Comparison of ENCODE assay signal across 8 cellular contexts in genomic region chr17:32912218-32912897, GRCh38. TPM values are rescaled to one million over a fixed set of nuclear protein-coding genes. Genes with fewer than 3 reads are reported as not detected.
DNase-seq lines count a peak whose midpoint lies in the region; ATAC-seq and TF ChIP-seq lines count a peak whose summit lies in the region.

No MANE protein-coding gene starts in this region.

- no peaks in the 10 kb centered on the region for H3K27me3 ChIP-seq in mammary epithelial cell (ENCODE audit: insufficient read depth, low read length)
- no peaks in the 10 kb centered on the region for H3K27me3 ChIP-seq in thoracic aorta (replicated peaks; ENCODE audit: insufficient read depth)
- no peaks in the 10 kb centered on the region for H3K27me3 ChIP-seq in effector memory CD4-positive, alpha-beta T cell (replicated peaks; ENCODE audit: control insufficient read depth, insufficient read depth, low read length, poor library complexity, severe bottlenecking)

- intact Hi-C loops in mammary epithelial cell (cut with micrococcal nuclease) (loop anchor here (1.0 kb wide), 1 partner anchor 86 kb away; no protein-coding TSS in a partner anchor), left colon (cut with DNase I, micrococcal nuclease) (no loop called here)

- no peak overlapping the region for H3K4me2 ChIP-seq in mammary epithelial cell (ENCODE audit: insufficient read depth, low read depth, low read length)

- TF ChIP-seq CTCF in mammary epithelial cell (conservative IDR thresholded peaks at IDR 0.05 in 1 of 2, IDR thresholded peaks at IDR 0.05 in 1 of 2; ENCODE audit: extremely low read depth in 1 of 2, insufficient read depth in 1 of 2, low read depth in 1 of 2, low read length in 2 of 2), result no peak
- TF ChIP-seq CTCF in thoracic aorta (IDR thresholded peaks at IDR 0.05), result no peak

- DNase-seq in NCI-H1092 treated with DMSO at 0.1 percent for 48 hours (lab: John Stamatoyannopoulos, UW), result peak; percentile 5
- no peak for DNase-seq in NCI-H1092 (lab: John Stamatoyannopoulos, UW)
- no peak for DNase-seq in mammary epithelial cell
- peak; percentile 81 to 91 for DNase-seq in left colon
- peak; percentile 37 for DNase-seq in thoracic aorta (ENCODE audit: low spot score)
- no peak for DNase-seq in effector memory CD4-positive, alpha-beta T cell
- no peak for DNase-seq in NCI-H345 (lab: John Stamatoyannopoulos, UW)
- no peak for DNase-seq in glomerular visceral epithelial cell (ENCODE audit: extremely low spot score)

- WGBS in mammary epithelial cell (ENCODE audit: low coverage, missing lambda C conversion rate), result 46% methylated on average over 9 of the region's 10 CpGs

- no peak overlapping the region for H3K9ac ChIP-seq in mammary epithelial cell (ENCODE audit: insufficient read depth, low read length)

- in situ Hi-C loops in mammary epithelial cell (cut with MboI; ENCODE audit: low sequenced_read_pairs in 2 of 2), result loop anchor here in 1 of 2 donors (25.0 kb wide), 1 partner anchor 475 kb away; the partner anchor contains the start of gene PSMD11

- no peaks in the 10 kb centered on the region for H3K36me3 ChIP-seq in mammary epithelial cell (ENCODE audit: insufficient read depth, low read length)
- no peaks in the 10 kb centered on the region for H3K36me3 ChIP-seq in thoracic aorta
- H3K36me3 ChIP-seq in effector memory CD4-positive, alpha-beta T cell (ENCODE audit: control insufficient read depth, insufficient read depth, low read length), result no peaks in the 10 kb centered on the region

- no peaks in the 10 kb centered on the region for H4K20me1 ChIP-seq in mammary epithelial cell (ENCODE audit: insufficient read depth, low read length)

- CTCF ChIA-PET in mammary epithelial cell (lab: Charles Lee; ENCODE audit: low non-redundant PET), result interaction anchor here (1.2 kb wide), 1 partner anchor 35 kb away, joined by 5 read pairs; the partner anchor contains the start of gene MYO1D

- ATAC-seq in left colon (peak; percentile 86), thoracic aorta (ENCODE audit: insufficient number of reproducible peaks, low FRiP score, low read depth) (peak; percentile 61)

- H3K9me3 ChIP-seq in mammary epithelial cell (replicated peaks; ENCODE audit: insufficient read depth, low read length) (no peaks in the 10 kb centered on the region), thoracic aorta (no peaks in the 10 kb centered on the region)
- no peaks in the 10 kb centered on the region for H3K9me3 ChIP-seq in effector memory CD4-positive, alpha-beta T cell (ENCODE audit: control insufficient read depth, low read length)

- dilution Hi-C loops in mammary epithelial cell (cut with HindIII; ENCODE audit: low sequenced_read_pairs), result no loop called here

- H3K27ac ChIP-seq in mammary epithelial cell (ENCODE audit: insufficient read depth, low read depth, low read length), result no peak overlapping the region
- H3K27ac ChIP-seq in thoracic aorta, result peak overlapping the region; percentile 54 to 81
- H3K27ac ChIP-seq in effector memory CD4-positive, alpha-beta T cell (ENCODE audit: insufficient read depth, low read length, poor library complexity, severe bottlenecking), result no peak overlapping the region

- peak overlapping the region; percentile 70 for H2AFZ ChIP-seq in mammary epithelial cell (ENCODE audit: low read depth, low read length)

- no peak overlapping the region for H3K4me3 ChIP-seq in mammary epithelial cell (replicated peaks in 1 of 3; ENCODE audit: insufficient read depth in 1 of 3, low read depth in 2 of 3, low read length in 3 of 3)
- peak overlapping the region; percentile 52 for H3K4me3 ChIP-seq in thoracic aorta
- H3K4me3 ChIP-seq in effector memory CD4-positive, alpha-beta T cell (ENCODE audit: insufficient read depth, low read depth, low read length, poor library complexity, severe bottlenecking), result no peak overlapping the region

- no peaks in the 10 kb centered on the region for H3K4me1 ChIP-seq in mammary epithelial cell (ENCODE audit: insufficient read depth, low read length)
- H3K4me1 ChIP-seq in thoracic aorta (ENCODE audit: control insufficient read depth in 1 of 2, low read depth in 2 of 2), result peaks cover 5 to 24% of the 10 kb centered on the region in 2 donors
- H3K4me1 ChIP-seq in effector memory CD4-positive, alpha-beta T cell (ENCODE audit: control insufficient read depth, insufficient read depth, low read length, poor library complexity, severe bottlenecking), result no peaks in the 10 kb centered on the region

- BruUV-seq in mammary epithelial cell (replicated peaks; lab: Mats Ljungman, UMichigan), result no TSS peak

- no peaks in the 10 kb centered on the region for H3K79me2 ChIP-seq in mammary epithelial cell (ENCODE audit: insufficient read depth, low read length)

RNA-seq across cellular contexts. Expression of gene TMEM98, which starts 15.6 kb away (rescaled TPM):
- total RNA-seq in mammary epithelial cell (100 to 1,000 TPM in 1 of 2 donors, 10 to 100 TPM in 1; 39.5 to 127 TPM), left colon (100 to 1,000 TPM; 111 to 114 TPM), thoracic aorta (10 to 100 TPM; 85.3 to 87.1 TPM)
- polyA plus RNA-seq in mammary epithelial cell, result 91.0 TPM
- polyA minus RNA-seq in mammary epithelial cell, result 37.2 TPM

RNA-seq across cellular contexts. Expression of gene MYO1D, which starts 35.4 kb away (rescaled TPM):
- total RNA-seq in mammary epithelial cell (10 to 100 TPM; 54.3 to 67.2 TPM), left colon (100 to 1,000 TPM; 394 to 421 TPM), thoracic aorta (100 to 1,000 TPM; 257 to 370 TPM)
- polyA plus RNA-seq in mammary epithelial cell, result 55.2 TPM
- 99.1 TPM for polyA minus RNA-seq in mammary epithelial cell

Comparison
In these comparisons a context has a peak if more than half of its experiments do, and no peak if none do; other contexts are left out.
1. DNase-seq: peak in NCI-H1092 treated with DMSO at 0.1 percent for 48 hours (single experiment), left colon (2 of 2) and thoracic aorta (single experiment); none in NCI-H1092 (single experiment), mammary epithelial cell (single experiment), effector memory CD4-positive, alpha-beta T cell (0 of 3), NCI-H345 (single experiment) and glomerular visceral epithelial cell (single experiment).
2. H3K27ac ChIP-seq: peak in thoracic aorta (2 of 2); none in mammary epithelial cell (single experiment) and effector memory CD4-positive, alpha-beta T cell (single experiment).